Comparison of ENCODE assay signal across 8 cellular contexts in genomic region chr11:67277231-67277961, GRCh38. TPM values are rescaled to one million over a fixed set of nuclear protein-coding genes. Genes with fewer than 3 reads are reported as not detected.
DNase-seq lines count a peak whose midpoint lies in the region; ATAC-seq and TF ChIP-seq lines count a peak whose summit lies in the region.

No MANE protein-coding gene starts in this region.

- no peaks in the 10 kb centered on the region for H3K9me3 ChIP-seq in DOHH2 (ENCODE audit: control insufficient read depth, insufficient read depth, low read length)
- H3K9me3 ChIP-seq in KOPT-K1 (ENCODE audit: insufficient read depth, low read length, poor library complexity, severe bottlenecking): no peaks in the 10 kb centered on the region
- no peaks in the 10 kb centered on the region for H3K9me3 ChIP-seq in ascending aorta
- H3K9me3 ChIP-seq in iPS-18a (ENCODE audit: control insufficient read depth, low read depth, low read length): no peaks in the 10 kb centered on the region

- peaks cover 93% of the 10 kb centered on the region for H3K36me3 ChIP-seq in DOHH2 (ENCODE audit: control insufficient read depth, low read length)
- H3K36me3 ChIP-seq in KOPT-K1 (ENCODE audit: insufficient read depth, low read length): peaks cover 84% of the 10 kb centered on the region
- H3K36me3 ChIP-seq in ascending aorta: peaks cover 34 to 39% of the 10 kb centered on the region in 2 donors
- peaks cover 28% of the 10 kb centered on the region for H3K36me3 ChIP-seq in iPS-18a (ENCODE audit: control insufficient read depth, low read depth, low read length)

- peak; percentile 75 to 98 (median 89) for DNase-seq in T-helper 2 cell
- DNase-seq in ascending aorta (ENCODE audit: low spot score in 2 of 2): peak; percentile 79 to 95
- DNase-seq in stimulated activated CD4-positive, alpha-beta T cell treated with anti-CD3 and anti-CD28 coated beads, Interleukin-1b, Interleukin-23, amount 100 ng/mL, for 24 hours (ENCODE audit: low read depth in 4 of 4, low spot score in 1 of 4): peak; percentile 62 to 89 (median 77)
- DNase-seq in DMS79 (lab: John Stamatoyannopoulos, UW): no peak

- no peaks in the 10 kb centered on the region for H3K9me2 ChIP-seq in DOHH2 (replicated peaks; ENCODE audit: control insufficient read depth, low read length)

- peak; percentile 71 for ATAC-seq in GM21529 (IDR thresholded peaks at IDR 0.05; ENCODE audit: unreplicated experiment)

- H3F3A ChIP-seq in DOHH2 (ENCODE audit: control insufficient read depth, insufficient read depth): peaks cover 16% of the 10 kb centered on the region

- peaks cover 87% of the 10 kb centered on the region for H3K79me2 ChIP-seq in DOHH2 (ENCODE audit: control insufficient read depth, low read length)

- H3K4me1 ChIP-seq in DOHH2 (ENCODE audit: control insufficient read depth, low read length) (peaks cover 69% of the 10 kb centered on the region), ascending aorta (peaks cover 42 to 52% of the 10 kb centered on the region in 2 donors), iPS-18a (ENCODE audit: control insufficient read depth, low read depth, low read length) (peaks cover 14% of the 10 kb centered on the region)

- peak overlapping the region; percentile 100 for H3K4me2 ChIP-seq in DOHH2 (ENCODE audit: low read length)

- TF ChIP-seq CTCF in DOHH2 (IDR thresholded peaks at IDR 0.05; ENCODE audit: low read depth, low read length, poor library complexity, severe bottlenecking): peak; percentile 22
- TF ChIP-seq CTCF in ascending aorta (IDR thresholded peaks at IDR 0.05): no peak

- intact Hi-C loops in ascending aorta (cut with DNase I): loop anchor here (1.0 kb wide), 1 partner anchor 12 kb away; the partner anchor contains the start of gene ANKRD13D

- H3K27ac ChIP-seq in DOHH2 (ENCODE audit: low read depth, low read length): peak overlapping the region; percentile 100
- H3K27ac ChIP-seq in KOPT-K1 (ENCODE audit: low read depth, low read length, poor library complexity, severe bottlenecking): peak overlapping the region; percentile 100
- peak overlapping the region; percentile 72 to 80 for H3K27ac ChIP-seq in ascending aorta
- H3K27ac ChIP-seq in iPS-18a (ENCODE audit: low read length): peak overlapping the region; percentile 8

- no peaks in the 10 kb centered on the region for H4K20me1 ChIP-seq in DOHH2 (ENCODE audit: control insufficient read depth, insufficient read depth, low read depth, low read length)

- H3K4me3 ChIP-seq in DOHH2 (ENCODE audit: low read length) (peak overlapping the region; percentile 78), ascending aorta (peak overlapping the region; percentile 24 to 46), iPS-18a (ENCODE audit: low read length) (no peak overlapping the region)

- H3K9ac ChIP-seq in iPS-18a (ENCODE audit: low read length): peak overlapping the region; percentile 26

- H3K27me3 ChIP-seq in DOHH2 (ENCODE audit: control insufficient read depth, low read length): no peaks in the 10 kb centered on the region
- no peaks in the 10 kb centered on the region for H3K27me3 ChIP-seq in ascending aorta
- H3K27me3 ChIP-seq in iPS-18a (ENCODE audit: control insufficient read depth, insufficient read depth, low read length): no peaks in the 10 kb centered on the region

RNA-seq across cellular contexts. Expression of gene GRK2, which starts 11.1 kb away (rescaled TPM):
- 65.3 TPM for total RNA-seq in ascending aorta

RNA-seq across cellular contexts. Expression of gene ANKRD13D, which starts 11.7 kb away (rescaled TPM):
- 54.7 TPM for total RNA-seq in ascending aorta

RNA-seq across cellular contexts. Expression of gene SSH3, which starts 25.9 kb away (rescaled TPM):
- 30.9 TPM for total RNA-seq in ascending aorta

Comparison
In these comparisons a context has a peak if more than half of its experiments do, and no peak if none do; other contexts are left out.
1. H3K27ac ChIP-seq: peak in every context shown above with its lines; median percentile 100 in DOHH2; 100 in KOPT-K1; 76 in ascending aorta; 8 in iPS-18a.